1 cellular context compared by ENCODE assay signal in genomic region chr20:45880988-45881788, GRCh38.
TF ChIP-seq lines count a peak whose summit lies in the region.

Gene ZSWIM1 (plus strand): TSS chr20:45881227. CDS start chr20:45882593, 1,366 bp downstream.

TF ChIP-seq in GM12878, 131 proteins besides CTCF, POLR2A, EP300 and RAD21 (continued from another document and continues in another):
- TF ChIP-seq NFIC (IDR thresholded peaks at IDR 0.05; ENCODE audit: low read depth, low read length) (no peak), E4F1 (IDR thresholded peaks at IDR 0.05; ENCODE audit: borderline replicate concordance, partially characterized antibody) (no peak), MYC (IDR thresholded peaks at IDR 0.05; ENCODE audit: insufficient read depth, insufficient read length, insufficient replicate concordance, low read length, severe bottlenecking) (no peak), RELB (IDR thresholded peaks at IDR 0.05; ENCODE audit: low read depth) (peak; percentile 67), PBX3 (IDR thresholded peaks at IDR 0.05; ENCODE audit: insufficient replicate concordance, low read depth, low read length) (peak; percentile 99), ASH2L (IDR thresholded peaks at IDR 0.05; ENCODE audit: borderline replicate concordance, low read depth) (no peak), SREBF2 (IDR thresholded peaks at IDR 0.05; ENCODE audit: low read length) (no peak), ZNF274 (IDR thresholded peaks at IDR 0.05; ENCODE audit: insufficient read depth, insufficient read length) (no peak), IRF3 (IDR thresholded peaks at IDR 0.05) (peak; percentile 95), BHLHE40 (IDR thresholded peaks at IDR 0.05; ENCODE audit: borderline replicate concordance in 1 of 2, low read depth in 2 of 2, low read length in 1 of 2) (no peak), SMAD5 (IDR thresholded peaks at IDR 0.05; ENCODE audit: low read depth) (peak; percentile 89), BMI1 (IDR thresholded peaks at IDR 0.05; ENCODE audit: borderline replicate concordance) (peak; percentile 98), ZNF24 (IDR thresholded peaks at IDR 0.05) (no peak), EGR1 (IDR thresholded peaks at IDR 0.05; ENCODE audit: borderline replicate concordance in 1 of 2, low read depth in 2 of 2, low read length in 2 of 2) (no peak), ZNF207 (IDR thresholded peaks at IDR 0.05; ENCODE audit: borderline replicate concordance) (peak; percentile 84; the same call in 1 of the 2 replicates), HCFC1 (IDR thresholded peaks at IDR 0.05; ENCODE audit: low read length) (no peak; the same call in 1 of the 2 replicates), SUPT20H (IDR thresholded peaks at IDR 0.05; ENCODE audit: borderline replicate concordance, control insufficient read depth, low read depth, low read length) (no peak), IRF4 (IDR thresholded peaks at IDR 0.05; ENCODE audit: low read depth, low read length) (no peak), POU2F2 (IDR thresholded peaks at IDR 0.05; ENCODE audit: borderline replicate concordance, low read depth, low read length) (peak; percentile 46; the same call in 1 of the 3 replicates), ATF3 (IDR thresholded peaks at IDR 0.05; ENCODE audit: borderline replicate concordance, extremely low read depth, low read depth, low read length) (no peak), MEF2B (IDR thresholded peaks at IDR 0.05; ENCODE audit: partially characterized antibody, poor library complexity, severe bottlenecking) (peak; percentile 47), REST (IDR thresholded peaks at IDR 0.05; ENCODE audit: low read depth, low read length) (0 out of 2 replicates have a peak, but pooled peaks have one; percentile 14), STAT1 (conservative IDR thresholded peaks at IDR 0.05) (no peak), TBL1XR1 (IDR thresholded peaks at IDR 0.05; ENCODE audit: low read depth, low read length) (0 out of 2 replicates have a peak, but pooled peaks have one; percentile 29), NR2C2 (IDR thresholded peaks at IDR 0.05; ENCODE audit: borderline replicate concordance, control insufficient read depth, insufficient read length, low read depth) (no peak), MEF2A (IDR thresholded peaks at IDR 0.05; ENCODE audit: insufficient read depth, low read depth, low read length) (no peak), GATAD2B (conservative IDR thresholded peaks at IDR 0.05; ENCODE audit: low read depth) (peak; percentile 82), IRF5 (IDR thresholded peaks at IDR 0.05; ENCODE audit: borderline replicate concordance) (no peak), JUNB (IDR thresholded peaks at IDR 0.05) (no peak), CBFB (IDR thresholded peaks at IDR 0.05; ENCODE audit: low read depth) (peak; percentile 70; the same call in 1 of the 2 replicates), ATF7 (IDR thresholded peaks at IDR 0.05; ENCODE audit: low read depth) (0 out of 2 replicates have a peak, but pooled peaks have one; percentile 10), TAF1 (IDR thresholded peaks at IDR 0.05; ENCODE audit: borderline replicate concordance, low read depth, low read length) (peak; percentile 98), SUZ12 (IDR thresholded peaks at IDR 0.05; ENCODE audit: unreplicated experiment) (no peak), SPI1 (IDR thresholded peaks at IDR 0.05; ENCODE audit: borderline replicate concordance, insufficient read depth, low read depth, low read length) (no peak), MLLT1 (IDR thresholded peaks at IDR 0.05) (no peak; the same call in 1 of the 2 replicates), MTA3 (IDR thresholded peaks at IDR 0.05; ENCODE audit: borderline replicate concordance, low read length) (no peak), MXI1 (IDR thresholded peaks at IDR 0.05; ENCODE audit: low read depth, low read length) (peak; percentile 94), PRDM15 (CRISPR knock-in tag; IDR thresholded peaks at IDR 0.05) (no peak), TCF7 (IDR thresholded peaks at IDR 0.05; ENCODE audit: borderline replicate concordance) (no peak), CHD1 (IDR thresholded peaks at IDR 0.05; ENCODE audit: low read depth, low read length) (no peak), NR2C1 (IDR thresholded peaks at IDR 0.05) (peak; percentile 97), NBN (IDR thresholded peaks at IDR 0.05) (peak; percentile 51; the same call in 1 of the 2 replicates), CEBPB (IDR thresholded peaks at IDR 0.05; ENCODE audit: borderline replicate concordance in 1 of 2, low read depth in 2 of 2, low read length in 2 of 2) (no peak), WRNIP1 (IDR thresholded peaks at IDR 0.05; ENCODE audit: borderline replicate concordance, low read depth, low read length) (no peak), SREBF1 (IDR thresholded peaks at IDR 0.05; ENCODE audit: low read length) (peak; percentile 62; the same call in 1 of the 2 replicates), ZNF384 (IDR thresholded peaks at IDR 0.05; ENCODE audit: borderline replicate concordance, low read depth, low read length) (no peak), ZSCAN29 (IDR thresholded peaks at IDR 0.05) (no peak), RUNX3 (IDR thresholded peaks at IDR 0.05; ENCODE audit: low read length) (peak; percentile 55; the same call in 1 of the 2 replicates), NR2F1 (conservative IDR thresholded peaks at IDR 0.05) (peak; percentile 98), PML (IDR thresholded peaks at IDR 0.05; ENCODE audit: low read length) (peak; percentile 88), SP1 (IDR thresholded peaks at IDR 0.05; ENCODE audit: low read depth, low read length) (peak; percentile 99)
